1 cellular context compared by ENCODE assay signal in genomic region chr14:103880986-103881926, GRCh38.
TF ChIP-seq lines count a peak whose summit lies in the region.

No MANE protein-coding gene starts in this region.

TF ChIP-seq in H1, 55 proteins besides CTCF, POLR2A, EP300 and RAD21:
- no peak for TF ChIP-seq SP4 (IDR thresholded peaks at IDR 0.05; ENCODE audit: low read length)
- TF ChIP-seq SIRT6 (IDR thresholded peaks at IDR 0.05; ENCODE audit: low read length): no peak
- no peak for TF ChIP-seq RXRA (IDR thresholded peaks at IDR 0.05; ENCODE audit: insufficient read depth, low read depth, low read length)
- no peak for TF ChIP-seq SRF (IDR thresholded peaks at IDR 0.05; ENCODE audit: low read depth, low read length)
- TF ChIP-seq CEBPB (IDR thresholded peaks at IDR 0.05; ENCODE audit: low read depth, low read length): no peak
- TF ChIP-seq JUND (IDR thresholded peaks at IDR 0.05; ENCODE audit: low read length): no peak
- no peak for TF ChIP-seq MAFK (IDR thresholded peaks at IDR 0.05; ENCODE audit: low read depth, low read length)
- no peak for TF ChIP-seq JUN (IDR thresholded peaks at IDR 0.05; ENCODE audit: low read depth, low read length)
- TF ChIP-seq MAX (IDR thresholded peaks at IDR 0.05): no peak
- no peak for TF ChIP-seq SAP30 (IDR thresholded peaks at IDR 0.05; ENCODE audit: insufficient read depth, insufficient replicate concordance, low read length)
- TF ChIP-seq CREB1 (IDR thresholded peaks at IDR 0.05): no peak
- TF ChIP-seq YY1 (IDR thresholded peaks at IDR 0.05; ENCODE audit: low read depth, low read length): no peak
- no peak for TF ChIP-seq TBP (IDR thresholded peaks at IDR 0.05; ENCODE audit: low read depth, low read length)
- no peak for TF ChIP-seq SP1 (IDR thresholded peaks at IDR 0.05; ENCODE audit: low read depth, low read length)
- no peak for TF ChIP-seq EGR1 (IDR thresholded peaks at IDR 0.05; ENCODE audit: borderline replicate concordance, low read depth, low read length)
- TF ChIP-seq ZNF274 (IDR thresholded peaks at IDR 0.05; ENCODE audit: borderline replicate concordance, extremely low read depth, low read length): no peak
- TF ChIP-seq PHF8 (conservative IDR thresholded peaks at IDR 0.05; ENCODE audit: low read depth, low read length): no peak
TF ChIP-seq in H1: peak in this region for 0.
